In genomic region chr18:57710226-57710625, GRCh38 we compare ENCODE assay signal across 23 cellular contexts.
DNase-seq lines count a peak whose midpoint lies in the region; ATAC-seq and TF ChIP-seq lines count a peak whose summit lies in the region.
"Had no signal": no experiment of that assay in that cellular context is flagged by ENCODE, and none has a peak within 500 bp of the region (broad histone marks: within the 10 kb centered on the region; RNA-seq: fewer than 3 reads in every experiment).

No MANE protein-coding gene starts in this region.

- TF ChIP-seq CTCF in lung (IDR thresholded peaks at IDR 0.05; ENCODE audit: control extremely low read depth, extremely low read depth) (no peak), tibial artery (IDR thresholded peaks at IDR 0.05) (no peak)

- H3K4me1 Mint-ChIP-seq in activated CD4-positive, alpha-beta T cell treated with anti-CD3 and anti-CD28 coated beads for 36 hours: no peaks in the 10 kb centered on the region

- no peak overlapping the region for H3K27ac Mint-ChIP-seq in activated CD4-positive, alpha-beta T cell treated with anti-CD3 and anti-CD28 coated beads for 36 hours
- H3K27ac Mint-ChIP-seq: CD8-positive, alpha-beta memory T cell; IgD-negative memory B cell had no signal

- ATAC-seq in lung (ENCODE audit: insufficient read depth, low FRiP score) (no peak), GM21786 (IDR thresholded peaks at IDR 0.05; ENCODE audit: unreplicated experiment) (no peak)
- no peak for ATAC-seq in activated CD4-positive, alpha-beta T cell treated with anti-CD3 and anti-CD28 coated beads for 36 hours
- ATAC-seq: SK-N-SH treated with all-trans-retinoic acid at 6 μM for 48 hours had no signal

- 88 to 93% methylated on average over 4 of the region's 4 CpGs for WGBS in lung, 2 donors

- CTCF ChIA-PET in activated CD4-positive, alpha-beta T cell treated with anti-CD3 and anti-CD28 coated beads for 36 hours (lab: Charles Lee): interaction anchor here (0.6 kb wide), 1 partner anchor 105 kb away, joined by 3 read pairs; no protein-coding TSS in a partner anchor

- intact Hi-C loops in tibial artery (cut with DNase I; ENCODE audit: low total_unique reads): no loop called here
- intact Hi-C loops in activated CD4-positive, alpha-beta T cell treated with anti-CD3 and anti-CD28 coated beads for 36 hours (cut with DNase I, micrococcal nuclease): no loop called here

- peaks cover 20% of the 10 kb centered on the region for H3K9me3 Mint-ChIP-seq in activated CD4-positive, alpha-beta T cell treated with anti-CD3 and anti-CD28 coated beads for 36 hours (ENCODE audit: low read depth)

- H3K36me3 Mint-ChIP-seq in activated CD4-positive, alpha-beta T cell treated with anti-CD3 and anti-CD28 coated beads for 36 hours (ENCODE audit: low read depth): peaks cover 8% of the 10 kb centered on the region

- H3K4me1 ChIP-seq in lung (ENCODE audit: control insufficient read depth in 2 of 2, insufficient read depth in 2 of 2, low read length in 2 of 2) (peaks cover 0 to 5% of the 10 kb centered on the region in 2 donors), tibial artery (peaks cover 0 to 50% (median 20%) of the 10 kb centered on the region in 4 donors)

- no peak overlapping the region for H3K4me3 ChIP-seq in lung
- no peak overlapping the region for H3K4me3 ChIP-seq in tibial artery
- H3K4me3 ChIP-seq: PC-9 had no signal

- H3K27ac ChIP-seq in lung (ENCODE audit: low read depth in 1 of 2, low read length in 1 of 2): no peak overlapping the region
- peak overlapping the region; percentile 12 to 26 for H3K27ac ChIP-seq in tibial artery
- H3K27ac ChIP-seq: C4-2B, PC-9 had no signal

- peaks cover 0 to 2% of the 10 kb centered on the region in 2 donors for H3K36me3 ChIP-seq in lung (ENCODE audit: control insufficient read depth in 2 of 2, insufficient read depth in 2 of 2, low read length in 2 of 2)
- H3K36me3 ChIP-seq in tibial artery: peaks cover 0 to 3% (median 0%) of the 10 kb centered on the region in 3 donors

- H3K27me3 ChIP-seq in lung (ENCODE audit: control insufficient read depth, insufficient read depth) (no peaks in the 10 kb centered on the region), tibial artery (no peaks in the 10 kb centered on the region)

- POLR2A ChIA-PET in activated CD4-positive, alpha-beta T cell treated with anti-CD3 and anti-CD28 coated beads for 36 hours (lab: Charles Lee): no interaction called here

- H3K9me3 ChIP-seq in lung (ENCODE audit: control insufficient read depth in 2 of 2, insufficient read depth in 1 of 2, low read length in 1 of 2) (no peaks in the 10 kb centered on the region), tibial artery (no peaks in the 10 kb centered on the region)

- no peak overlapping the region for H3K4me3 Mint-ChIP-seq in activated CD4-positive, alpha-beta T cell treated with anti-CD3 and anti-CD28 coated beads for 36 hours
- H3K4me3 Mint-ChIP-seq: CD8-positive, alpha-beta memory T cell; IgD-negative memory B cell had no signal

- H3K27me3 Mint-ChIP-seq in activated CD4-positive, alpha-beta T cell treated with anti-CD3 and anti-CD28 coated beads for 36 hours: no peaks in the 10 kb centered on the region
- H3K27me3 Mint-ChIP-seq: CD8-positive, alpha-beta memory T cell; IgD-negative memory B cell had no signal

- DNase-seq in NCI-H748 (lab: John Stamatoyannopoulos, UW; ENCODE audit: unreplicated experiment): peak; percentile 24
- DNase-seq in NCI-H748 treated with DMSO at 0.1 percent for 48 hours (lab: John Stamatoyannopoulos, UW): no peak
- peak; percentile 95 for DNase-seq in NCI-H2171 treated with DMSO at 0.1 percent for 48 hours (lab: John Stamatoyannopoulos, UW)
- peak; percentile 15 for DNase-seq in lung (ENCODE audit: low spot score)
- no peak for DNase-seq in tibial artery
- no peak for DNase-seq in activated CD4-positive, alpha-beta T cell treated with anti-CD3 and anti-CD28 coated beads for 36 hours
- DNase-seq in NCI-H345 treated with DMSO at 0.1 percent for 48 hours (lab: John Stamatoyannopoulos, UW; ENCODE audit: unreplicated experiment): no peak
- DNase-seq: 8988T; AML-193; CD8-positive, alpha-beta memory T cell; DMS79; MV-4-11; NCI-H1105 treated with DMSO at 0.1 percent for 48 hours; NCI-H2081 treated with DMSO at 0.1 percent for 48 hours; NCI-H226; NCI-H526; PC-9; RPMI8226; SHP77 treated with DMSO at 0.1 percent for 48 hours had no signal

Comparison
In these comparisons a context has a peak if more than half of its experiments do, and no peak if none do; other contexts are left out.
1. DNase-seq: peak in NCI-H748 (single experiment), NCI-H2171 treated with DMSO at 0.1 percent for 48 hours (single experiment) and lung (single experiment); none in NCI-H748 treated with DMSO at 0.1 percent for 48 hours (single experiment), tibial artery (0 of 2), activated CD4-positive, alpha-beta T cell treated with anti-CD3 and anti-CD28 coated beads for 36 hours (single experiment) and NCI-H345 treated with DMSO at 0.1 percent for 48 hours (single experiment).
2. H3K27ac ChIP-seq: peak in tibial artery (2 of 2); none in lung (0 of 2).